13 cellular contexts compared by ENCODE assay signal in genomic region chr3:66858656-66859381, GRCh38.
DNase-seq lines count a peak whose midpoint lies in the region; ATAC-seq and TF ChIP-seq lines count a peak whose summit lies in the region.
"Had no signal": no experiment of that assay in that cellular context is flagged by ENCODE, and none has a peak within 500 bp of the region (broad histone marks: within the 10 kb centered on the region; RNA-seq: fewer than 3 reads in every experiment).

No MANE protein-coding gene starts in this region.

- H3K27ac ChIP-seq in HUES6 (ENCODE audit: low read depth, low read length) (no peak overlapping the region), WERI-Rb-1 (no peak overlapping the region), colonic mucosa (no peak overlapping the region), ascending aorta (no peak overlapping the region)
- H3K27ac ChIP-seq: PC-9, psoas muscle had no signal

- H3K4me1 ChIP-seq in HUES6 (ENCODE audit: control insufficient read depth, insufficient read depth, low read length) (peaks cover 18% of the 10 kb centered on the region), colonic mucosa (no peaks in the 10 kb centered on the region), ascending aorta (no peaks in the 10 kb centered on the region)
- H3K4me1 ChIP-seq: psoas muscle had no signal

- H3K36me3 ChIP-seq in HUES6 (ENCODE audit: control insufficient read depth, insufficient read depth, low read length) (no peaks in the 10 kb centered on the region), WERI-Rb-1 (no peaks in the 10 kb centered on the region), colonic mucosa (no peaks in the 10 kb centered on the region), ascending aorta (no peaks in the 10 kb centered on the region)

- intact Hi-C loops in colonic mucosa (cut with DNase I) (no loop called here), ascending aorta (cut with DNase I) (no loop called here)

- ATAC-seq in GM19467 (IDR thresholded peaks at IDR 0.05; ENCODE audit: unreplicated experiment) (no peak), GM19395 (IDR thresholded peaks at IDR 0.05; ENCODE audit: unreplicated experiment) (no peak)
- ATAC-seq: psoas muscle had no signal

- TF ChIP-seq CTCF in WERI-Rb-1 (IDR thresholded peaks at IDR 0.05; ENCODE audit: low read depth, low read length) (0 out of 2 replicates have a peak, but pooled peaks have one; percentile 25), colonic mucosa (IDR thresholded peaks at IDR 0.05) (no peak), ascending aorta (IDR thresholded peaks at IDR 0.05) (no peak)

- H3K9me3 ChIP-seq in HUES6 (ENCODE audit: control insufficient read depth, insufficient read depth, low read depth, low read length) (no peaks in the 10 kb centered on the region), WERI-Rb-1 (ENCODE audit: severe bottlenecking) (no peaks in the 10 kb centered on the region), colonic mucosa (no peaks in the 10 kb centered on the region), ascending aorta (no peaks in the 10 kb centered on the region)
- H3K9me3 ChIP-seq: psoas muscle had no signal

- H3K4me3 ChIP-seq in HUES6 (ENCODE audit: low read depth, low read length) = peak overlapping the region; percentile 21; the same call in 1 of the 2 replicates
- no peak overlapping the region for H3K4me3 ChIP-seq in WERI-Rb-1 (ENCODE audit: low read depth, low read length)
- H3K4me3 ChIP-seq in colonic mucosa = no peak overlapping the region
- H3K4me3 ChIP-seq in ascending aorta = no peak overlapping the region
- H3K4me3 ChIP-seq: PC-9, psoas muscle had no signal

- no peaks in the 10 kb centered on the region for H3K27me3 ChIP-seq in HUES6 (ENCODE audit: control insufficient read depth, insufficient read depth, low read length)
- no peaks in the 10 kb centered on the region for H3K27me3 ChIP-seq in WERI-Rb-1 (ENCODE audit: insufficient read depth, low read depth, severe bottlenecking)
- no peaks in the 10 kb centered on the region for H3K27me3 ChIP-seq in colonic mucosa
- H3K27me3 ChIP-seq in ascending aorta = no peaks in the 10 kb centered on the region

- no peak overlapping the region for H3K9ac ChIP-seq in HUES6 (ENCODE audit: low read length)
- no peak overlapping the region for H3K9ac ChIP-seq in colonic mucosa (ENCODE audit: low read depth in 2 of 2, low read length in 2 of 2)

- DNase-seq in D341Med (ENCODE audit: low spot score) (peak; percentile 24), WERI-Rb-1 (peak; percentile 24), iPS-NIHi7 (ENCODE audit: extremely low spot score) (peak; percentile 88), colonic mucosa (no peak), ascending aorta (ENCODE audit: low spot score in 2 of 2) (no peak)
- DNase-seq: activated CD4-positive, alpha-beta T cell treated with anti-CD3 and anti-CD28 coated beads, Interleukin-2, amount 50 U/mL, for 48 hours; dermis blood vessel endothelial cell; NCI-H2171 treated with DMSO at 0.1 percent for 48 hours; PC-9; psoas muscle had no signal

Comparison
In these comparisons a context has a peak if more than half of its experiments do, and no peak if none do; other contexts are left out.
1. DNase-seq: peak in D341Med (single experiment), WERI-Rb-1 (single experiment) and iPS-NIHi7 (single experiment); none in colonic mucosa (single experiment) and ascending aorta (0 of 2).